Comparison of ENCODE assay signal across 12 cellular contexts in the genomic region with DNA sequence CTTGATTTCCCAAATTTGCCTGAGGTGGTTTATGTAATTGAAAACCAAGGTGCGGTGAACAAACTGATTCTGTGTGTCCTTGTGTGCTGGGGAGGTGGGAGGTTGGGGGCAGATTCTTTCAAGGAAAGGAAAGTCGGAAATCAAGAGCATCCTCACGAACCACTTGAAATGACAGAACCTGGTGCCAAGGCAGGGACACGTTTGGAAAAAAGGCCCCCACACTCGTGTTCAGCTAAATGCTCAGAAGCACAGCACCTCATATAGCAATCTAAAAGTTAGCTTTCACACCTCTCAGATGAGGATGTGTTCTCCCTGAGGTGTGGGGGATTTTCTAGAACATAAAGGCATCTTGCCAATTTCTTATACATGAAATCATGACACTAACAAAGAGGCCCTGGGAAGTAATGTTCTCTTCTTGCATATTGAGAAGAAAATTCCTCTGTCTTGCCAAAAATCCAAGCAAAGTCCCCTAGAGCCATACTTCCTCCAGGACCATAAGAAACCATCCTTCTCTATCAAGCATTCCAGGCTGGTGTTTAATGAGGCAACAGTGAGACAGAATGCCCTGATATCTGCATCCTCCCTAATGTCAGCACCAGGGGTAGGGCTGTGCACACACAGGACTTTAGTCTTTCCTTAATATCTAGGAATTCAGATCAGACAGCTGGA.
A peak's percentile ranks its signal among the peaks of the same experiment; 100 is the strongest.
DNase-seq lines count a peak whose midpoint lies in the region; ATAC-seq and TF ChIP-seq lines count a peak whose summit lies in the region.
"Had no signal": no experiment of that assay in that cellular context is flagged by ENCODE, and none has a peak within 500 bp of the region (broad histone marks: within the 10 kb centered on the region; RNA-seq: fewer than 3 reads in every experiment).

No MANE protein-coding gene starts in this region.

- DNase-seq in AG20443 (ENCODE audit: low spot score) = peak; percentile 30
- DNase-seq in esophagus muscularis mucosa (ENCODE audit: extremely low spot score) = no peak
- no peak for DNase-seq in prostate gland (ENCODE audit: low spot score)
- DNase-seq in T-cell = no peak
- DNase-seq: glutamatergic neuron, left ventricle myocardium superior, NCI-H2029, occipital lobe had no signal

- no peak for TF ChIP-seq EP300 in esophagus muscularis mucosa (IDR thresholded peaks at IDR 0.05)

- peaks cover 23 to 75% (median 52%) of the 10 kb centered on the region in 3 donors for H3K4me1 Mint-ChIP-seq in T-cell

- H3K36me3 ChIP-seq in esophagus muscularis mucosa = no peaks in the 10 kb centered on the region
- H3K36me3 ChIP-seq in prostate gland = no peaks in the 10 kb centered on the region

- no peak overlapping the region for H3K27ac Mint-ChIP-seq in T-cell

- no peaks in the 10 kb centered on the region for H3K9me3 Mint-ChIP-seq in T-cell

- TF ChIP-seq POLR2A in esophagus muscularis mucosa (IDR thresholded peaks at IDR 0.05; ENCODE audit: low read depth) = no peak
- TF ChIP-seq POLR2A in prostate gland (IDR thresholded peaks at IDR 0.05) = no peak

- H3K4me1 ChIP-seq in esophagus muscularis mucosa (peaks cover 3 to 40% (median 37%) of the 10 kb centered on the region in 4 donors), prostate gland (replicated peaks) (no peaks in the 10 kb centered on the region)

- peak; percentile 33 for ATAC-seq in GM19351 (IDR thresholded peaks at IDR 0.05; ENCODE audit: unreplicated experiment)
- ATAC-seq in GM19397 (IDR thresholded peaks at IDR 0.05; ENCODE audit: unreplicated experiment) = no peak
- ATAC-seq in T-cell (replicated peaks in 1 of 4) = no peak
- no peak for ATAC-seq in GM21390 (IDR thresholded peaks at IDR 0.05; ENCODE audit: unreplicated experiment)
- ATAC-seq in HG02678 (IDR thresholded peaks at IDR 0.05; ENCODE audit: unreplicated experiment) = no peak

- H3K4me3 Mint-ChIP-seq in T-cell = no peak overlapping the region

- CTCF ChIA-PET in T-cell (lab: Charles Lee) = interaction anchor here in 1 of 2 donors (0.7 kb wide), 1 partner anchor 254 kb away, joined by 3 read pairs; no protein-coding TSS in a partner anchor

- WGBS in esophagus muscularis mucosa = 90% methylated on average over 5 of the region's 5 CpGs
- 91% methylated on average over 5 of the region's 5 CpGs for WGBS in prostate gland

- TF ChIP-seq CTCF in esophagus muscularis mucosa (IDR thresholded peaks at IDR 0.05) = no peak
- TF ChIP-seq CTCF in prostate gland (IDR thresholded peaks at IDR 0.05) = no peak

- peaks cover 47% of the 10 kb centered on the region for H3K36me3 Mint-ChIP-seq in T-cell

- H3K9me3 ChIP-seq in esophagus muscularis mucosa (no peaks in the 10 kb centered on the region), prostate gland (no peaks in the 10 kb centered on the region)

- no peaks in the 10 kb centered on the region for H3K27me3 Mint-ChIP-seq in T-cell

- H3K27me3 ChIP-seq in esophagus muscularis mucosa = no peaks in the 10 kb centered on the region
- no peaks in the 10 kb centered on the region for H3K27me3 ChIP-seq in prostate gland (replicated peaks; ENCODE audit: insufficient read depth)

- H3K27ac ChIP-seq in esophagus muscularis mucosa (replicated peaks in 1 of 4) (peak overlapping the region; percentile 46 to 83 (median 66)), prostate gland (peak overlapping the region; percentile 16 to 39)

- POLR2A ChIA-PET in T-cell (lab: Charles Lee) = no interaction called here

- intact Hi-C loops in esophagus muscularis mucosa (cut with DNase I) = no loop called here
- intact Hi-C loops in prostate gland (cut with DNase I) = no loop called here

- H3K4me3 ChIP-seq in esophagus muscularis mucosa (no peak overlapping the region), prostate gland (no peak overlapping the region)
